Comparison of ENCODE assay signal across 21 cellular contexts in genomic region chr15:101313041-101313761, GRCh38.
"Had no signal": no experiment of that assay in that cellular context is flagged by ENCODE, and none has a peak within 500 bp of the region (broad histone marks: within the 10 kb centered on the region; RNA-seq: fewer than 3 reads in every experiment).

No MANE protein-coding gene starts in this region.

- H2AFZ ChIP-seq: neural progenitor cell had no signal

- H3K27me3 ChIP-seq: brain microvascular endothelial cell, foreskin keratinocyte, neural progenitor cell, pancreas, transverse colon had no signal

- H3K4me1 ChIP-seq: foreskin keratinocyte, lower lobe of right lung, pancreas, transverse colon had no signal

- ATAC-seq: foreskin keratinocyte, lower lobe of right lung, pancreas, SK-N-SH treated with all-trans-retinoic acid at 6 μM for 48 hours had no signal

- H3K9me3 ChIP-seq: lower lobe of right lung, pancreas, transverse colon had no signal

- H3K4me3 ChIP-seq: lower lobe of right lung, neural progenitor cell, pancreas, transverse colon had no signal

- H3K9ac ChIP-seq: neural progenitor cell had no signal

- H3K36me3 ChIP-seq: brain microvascular endothelial cell, lower lobe of right lung, neural progenitor cell, pancreas, transverse colon had no signal

- H3K27ac ChIP-seq: brain microvascular endothelial cell, foreskin keratinocyte, lower lobe of right lung, neural progenitor cell, pancreas, transverse colon had no signal

- H3K4me2 ChIP-seq: neural progenitor cell had no signal

- H3K4me3 Mint-ChIP-seq: activated T-cell treated with anti-CD3 and anti-CD28 coated beads, Interleukin-2, amount 50 U/mL, for 24 hours; dendritic cell treated with granulocyte-macrophage colony-stimulating factor and Interleukin-4, amounts not matched to agents 40 ng/mL and 50 ng/mL, for 4 days; neural progenitor cell had no signal

- H3K27ac Mint-ChIP-seq: activated T-cell treated with anti-CD3 and anti-CD28 coated beads, Interleukin-2, amount 50 U/mL, for 24 hours; dendritic cell treated with granulocyte-macrophage colony-stimulating factor and Interleukin-4, amounts not matched to agents 40 ng/mL and 50 ng/mL, for 4 days had no signal

- DNase-seq: activated CD4-positive, alpha-beta T cell treated with anti-CD3 and anti-CD28 coated beads for 1 hour; activated CD4-positive, alpha-beta T cell treated with anti-CD3 and anti-CD28 coated beads, Interleukin-2, amount 50 U/mL, for 48 hours; activated T-cell treated with anti-CD3 and anti-CD28 coated beads, Interleukin-2, amount 50 U/mL, for 24 hours; anterior cingulate cortex; brain microvascular endothelial cell; cerebellar nuclear complex; effector memory CD4-positive, alpha-beta T cell; foreskin keratinocyte; lower lobe of right lung; midbrain; pancreas; stimulated activated CD4-positive, alpha-beta T cell treated with anti-CD3 and anti-CD28 coated beads, Interleukin-15, amount 100 ng/mL, for 24 hours; stimulated activated CD4-positive, alpha-beta T cell treated with anti-CD3 and anti-CD28 coated beads, Interleukin-4, amount 100 ng/mL, for 24 hours; stimulated activated naive CD4-positive, alpha-beta T cell treated with Interleukin-2 at 50 U/mL for 16 hours; substantia nigra; T-helper 1 cell; T1000; transverse colon had no signal

- H3K36me3 Mint-ChIP-seq: neural progenitor cell had no signal

- H3K27me3 Mint-ChIP-seq: activated T-cell treated with anti-CD3 and anti-CD28 coated beads, Interleukin-2, amount 50 U/mL, for 24 hours had no signal

- H3K9me3 Mint-ChIP-seq: activated T-cell treated with anti-CD3 and anti-CD28 coated beads, Interleukin-2, amount 50 U/mL, for 24 hours; dendritic cell treated with granulocyte-macrophage colony-stimulating factor and Interleukin-4, amounts not matched to agents 40 ng/mL and 50 ng/mL, for 4 days; neural progenitor cell had no signal
